In the genomic region with DNA sequence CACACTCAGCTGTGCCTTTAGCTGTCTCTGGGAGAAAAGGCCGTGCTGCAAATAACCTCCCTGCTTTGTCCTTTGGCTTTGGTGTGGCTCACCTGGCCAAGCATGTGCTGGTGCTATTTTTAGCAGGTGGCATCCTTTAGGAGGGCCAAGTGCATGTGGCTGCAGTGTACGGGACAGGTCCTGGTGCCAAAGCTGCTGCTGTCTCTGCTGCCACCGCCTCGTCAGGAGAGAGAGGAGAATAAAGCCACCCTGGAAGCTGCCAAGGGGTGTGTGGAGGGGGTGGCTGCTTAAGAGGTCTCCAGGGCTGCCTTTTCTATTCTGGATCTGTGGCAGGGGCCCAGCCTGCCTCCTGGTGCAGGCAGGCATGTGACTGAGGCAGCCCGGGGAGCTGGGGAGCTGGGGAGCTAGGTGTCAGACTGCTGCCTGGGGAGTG, we compare ENCODE assay signal across 13 cellular contexts. TPM values are rescaled to one million over a fixed set of nuclear protein-coding genes. Genes with fewer than 3 reads are reported as not detected.
DNase-seq lines count a peak whose midpoint lies in the region; ATAC-seq, FAIRE-seq and TF ChIP-seq lines count a peak whose summit lies in the region.
"Had no signal": no experiment of that assay in that cellular context is flagged by ENCODE, and none has a peak within 500 bp of the region (broad histone marks: within the 10 kb centered on the region; RNA-seq: fewer than 3 reads in every experiment).

No MANE protein-coding gene starts in this region.

- FAIRE-seq in H54 (lab: Jason Lieb, UNC): no peak
- FAIRE-seq: colon had no signal

- H3K27me3 ChIP-seq in lung (ENCODE audit: control insufficient read depth, insufficient read depth) (no peaks in the 10 kb centered on the region), subcutaneous abdominal adipose tissue (ENCODE audit: control insufficient read depth in 5 of 5, insufficient read depth in 4 of 5, low read length in 5 of 5) (no peaks in the 10 kb centered on the region)
- H3K27me3 ChIP-seq: foreskin keratinocyte had no signal

- peak; percentile 4 for ATAC-seq in esophagus mucosa
- ATAC-seq in lung (ENCODE audit: insufficient read depth, low FRiP score): no peak
- ATAC-seq in GM18909 (IDR thresholded peaks at IDR 0.05; ENCODE audit: poor library complexity, unreplicated experiment): no peak
- ATAC-seq in GM21717 (IDR thresholded peaks at IDR 0.05; ENCODE audit: unreplicated experiment): no peak
- ATAC-seq: foreskin keratinocyte had no signal

- 64 to 71% methylated on average over 5 of the region's 5 CpGs for WGBS in lung, 2 donors

- no peak for TF ChIP-seq POLR2A in H54 (IDR thresholded peaks at IDR 0.05; ENCODE audit: low read depth, low read length)

- peak overlapping the region in 2 of 5 donors; percentile 6 to 19 for H3K9ac ChIP-seq in subcutaneous abdominal adipose tissue (ENCODE audit: low read length in 5 of 5)

- H3K9me3 ChIP-seq in lung (ENCODE audit: control insufficient read depth in 2 of 2, insufficient read depth in 1 of 2, low read length in 1 of 2) (no peaks in the 10 kb centered on the region), subcutaneous abdominal adipose tissue (ENCODE audit: control insufficient read depth in 5 of 5, low read length in 5 of 5) (no peaks in the 10 kb centered on the region)

- H3K4me1 ChIP-seq in lung (ENCODE audit: control insufficient read depth in 2 of 2, insufficient read depth in 2 of 2, low read length in 2 of 2): peaks cover 19 to 28% of the 10 kb centered on the region in 2 donors
- peaks cover 15 to 83% (median 70%) of the 10 kb centered on the region in 5 donors for H3K4me1 ChIP-seq in subcutaneous abdominal adipose tissue (ENCODE audit: control insufficient read depth in 5 of 5, insufficient read depth in 5 of 5, low read length in 5 of 5)

- H3K36me3 ChIP-seq in lung (ENCODE audit: control insufficient read depth in 2 of 2, insufficient read depth in 2 of 2, low read length in 2 of 2) (no peaks in the 10 kb centered on the region), subcutaneous abdominal adipose tissue (ENCODE audit: control insufficient read depth in 5 of 5, insufficient read depth in 5 of 5, low read length in 5 of 5) (no peaks in the 10 kb centered on the region)

- DNase-seq in RPMI8226 (peak; percentile 48), lung (ENCODE audit: low spot score) (no peak), HUDEP-2 (lab: John Stamatoyannopoulos, UW; ENCODE audit: unreplicated experiment in 76 of 76) (no peak), H54 (ENCODE audit: insufficient read length, low spot score) (no peak)
- DNase-seq: activated CD4-positive, alpha-beta T cell treated with anti-CD3 and anti-CD28 coated beads for 48 hours; foreskin keratinocyte; GOT3 had no signal

- no peak for TF ChIP-seq CTCF in lung (IDR thresholded peaks at IDR 0.05; ENCODE audit: control extremely low read depth, extremely low read depth)

- no peak overlapping the region for H3K4me3 ChIP-seq in lung
- no peak overlapping the region for H3K4me3 ChIP-seq in subcutaneous abdominal adipose tissue (ENCODE audit: low read depth in 1 of 5, low read length in 5 of 5)
- H3K4me3 ChIP-seq: skin epidermis had no signal

- H3K27ac ChIP-seq in lung (ENCODE audit: low read depth in 1 of 2, low read length in 1 of 2) (peak overlapping the region; percentile 70 to 82), subcutaneous abdominal adipose tissue (ENCODE audit: low read depth, low read length) (peak overlapping the region; percentile 62)
- H3K27ac ChIP-seq: foreskin keratinocyte had no signal

RNA-seq across cellular contexts. Expression of a gene that starts 6.2 kb away (rescaled TPM):
- total RNA-seq in esophagus mucosa (29.9 TPM), lung (10 to 100 TPM; 32.7 to 46.4 TPM)
- 10 to 100 TPM; 23.1 to 26.9 TPM for polyA plus RNA-seq in lung
